Comparison of ENCODE assay signal across 24 cellular contexts in the genomic region with DNA sequence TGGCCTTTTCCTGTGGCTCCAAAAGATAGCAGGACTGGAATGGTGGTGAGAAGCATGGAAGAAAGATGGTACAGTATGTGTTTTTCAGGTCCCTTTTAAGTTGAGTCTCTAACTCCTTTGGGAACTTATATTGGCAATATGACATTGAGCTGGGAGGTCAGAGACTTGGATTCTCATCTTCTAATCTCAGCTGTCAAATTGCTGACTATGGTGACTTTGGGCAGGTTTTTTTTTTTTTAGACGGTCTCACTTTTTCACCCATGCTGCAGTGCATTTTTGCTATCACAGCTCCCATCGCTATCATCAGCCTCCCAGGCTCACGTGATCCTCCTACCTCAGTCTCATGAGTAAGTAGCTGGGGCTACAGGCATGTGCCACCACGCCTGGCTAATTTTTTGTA. TPM values are rescaled to one million over a fixed set of nuclear protein-coding genes. Genes with fewer than 3 reads are reported as not detected.
DNase-seq lines count a peak whose midpoint lies in the region; ATAC-seq, FAIRE-seq and TF ChIP-seq lines count a peak whose summit lies in the region.
"Had no signal": no experiment of that assay in that cellular context is flagged by ENCODE, and none has a peak within 500 bp of the region (broad histone marks: within the 10 kb centered on the region; RNA-seq: fewer than 3 reads in every experiment).

No MANE protein-coding gene starts in this region.

- H3K36me3 ChIP-seq in HepG2 (replicated peaks in 1 of 2; ENCODE audit: control insufficient read depth in 1 of 2, insufficient read depth in 2 of 2, low read length in 2 of 2) (peaks cover 28 to 91% of the 10 kb centered on the region in 2 experiments), right lobe of liver (peaks cover 4 to 95% (median 44%) of the 10 kb centered on the region in 4 donors), parathyroid adenoma (ENCODE audit: control insufficient read depth, insufficient read depth, low read length) (no peaks in the 10 kb centered on the region)

- H3K27me3 Mint-ChIP-seq in activated CD4-positive, alpha-beta T cell treated with anti-CD3 and anti-CD28 coated beads for 36 hours = no peaks in the 10 kb centered on the region
- H3K27me3 Mint-ChIP-seq: IgD-negative memory B cell had no signal

- H3K9me3 ChIP-seq in HepG2 (ENCODE audit: low read length) (no peaks in the 10 kb centered on the region), right lobe of liver (no peaks in the 10 kb centered on the region), parathyroid adenoma (ENCODE audit: control insufficient read depth, low read length) (no peaks in the 10 kb centered on the region)
- H3K9me3 ChIP-seq: BLaER1 had no signal

- intact Hi-C loops in activated CD4-positive, alpha-beta T cell treated with anti-CD3 and anti-CD28 coated beads for 36 hours (cut with DNase I, micrococcal nuclease) = no loop called here
- intact Hi-C loops in HepG2 (cut with micrococcal nuclease; ENCODE audit: unreplicated experiment) = no loop called here
- intact Hi-C loops in right lobe of liver (cut with DNase I) = loop anchor here in 1 of 2 donors (10.0 kb wide), 1 partner anchor 303 kb away; no protein-coding TSS in a partner anchor

- no peaks in the 10 kb centered on the region for H3K79me2 ChIP-seq in HepG2 (ENCODE audit: insufficient read depth, low read length)
- peaks cover 10% of the 10 kb centered on the region for H3K79me2 ChIP-seq in parathyroid adenoma

- BruUV-seq in HepG2 (replicated peaks; lab: Mats Ljungman, UMichigan) = no TSS peak

- in situ Hi-C loops in HepG2 (cut with HindIII; ENCODE audit: extremely low pct_ligation_motif_present, low pct_unique_long_range_greater_than_20kb) = no loop called here

- H3K27me3 ChIP-seq in HepG2 (ENCODE audit: control insufficient read depth in 1 of 2, insufficient read depth in 2 of 2, low read length in 2 of 2) = no peaks in the 10 kb centered on the region
- H3K27me3 ChIP-seq in right lobe of liver = no peaks in the 10 kb centered on the region
- H3K27me3 ChIP-seq in parathyroid adenoma (ENCODE audit: control insufficient read depth, insufficient read depth, low read length) = no peaks in the 10 kb centered on the region
- H3K27me3 ChIP-seq: BLaER1 had no signal

- H3K4me2 ChIP-seq in HepG2 (ENCODE audit: low read depth, low read length) (no peak overlapping the region), parathyroid adenoma (ENCODE audit: low read length) (no peak overlapping the region)
- H3K4me2 ChIP-seq: BLaER1, GM23338 had no signal

- H3K4me3 ChIP-seq in HepG2 (replicated peaks in 1 of 3; ENCODE audit: insufficient read depth in 1 of 3, low read depth in 2 of 3, low read length in 3 of 3) (no peak overlapping the region), right lobe of liver (no peak overlapping the region), parathyroid adenoma (ENCODE audit: low read depth, low read length) (no peak overlapping the region)
- H3K4me3 ChIP-seq: BLaER1, GM12878, GM23338 had no signal

- H3K4me1 ChIP-seq in HepG2 (ENCODE audit: insufficient read depth, low read length) (no peaks in the 10 kb centered on the region), right lobe of liver (no peaks in the 10 kb centered on the region), parathyroid adenoma (peaks cover 10% of the 10 kb centered on the region)
- H3K4me1 ChIP-seq: BLaER1 had no signal

- H3K27ac Mint-ChIP-seq in activated CD4-positive, alpha-beta T cell treated with anti-CD3 and anti-CD28 coated beads for 36 hours = peak overlapping the region; percentile 37
- H3K27ac Mint-ChIP-seq: CD8-positive, alpha-beta T cell; GM23338; IgD-negative memory B cell had no signal

- peaks cover 5% of the 10 kb centered on the region for H3K4me1 Mint-ChIP-seq in activated CD4-positive, alpha-beta T cell treated with anti-CD3 and anti-CD28 coated beads for 36 hours
- H3K4me1 Mint-ChIP-seq: CD14-positive monocyte, GM23338 had no signal

- no peaks in the 10 kb centered on the region for H3K9me3 Mint-ChIP-seq in activated CD4-positive, alpha-beta T cell treated with anti-CD3 and anti-CD28 coated beads for 36 hours (ENCODE audit: low read depth)
- H3K9me3 Mint-ChIP-seq: CD8-positive, alpha-beta T cell; GM23338 had no signal

- H3K27ac ChIP-seq in HepG2 (ENCODE audit: extremely low read length, insufficient read depth, low read length) = no peak overlapping the region
- no peak overlapping the region for H3K27ac ChIP-seq in right lobe of liver
- peak overlapping the region; percentile 34 for H3K27ac ChIP-seq in parathyroid adenoma
- H3K27ac ChIP-seq: 22Rv1, BLaER1, HL-60 had no signal

- DNase-seq in activated CD4-positive, alpha-beta T cell treated with anti-CD3 and anti-CD28 coated beads for 36 hours = no peak
- no peak for DNase-seq in activated CD4-positive, alpha-beta T cell treated with anti-CD3 and anti-CD28 coated beads for 1 hour
- DNase-seq in HepG2 (ENCODE audit: low spot score) (no peak), right lobe of liver (no peak), GM12892 (ENCODE audit: insufficient read length) (no peak), NCI-H524 treated with DMSO at 0.1 percent for 48 hours (lab: John Stamatoyannopoulos, UW) (no peak)
- DNase-seq: CD8-positive, alpha-beta T cell; COR-L47; DMS 273 treated with DMSO at 0.1 percent for 48 hours; DMS53; DND-41; EL; HCEC 1CT; KG1 had no signal

- WGBS in HepG2 (ENCODE audit: low lambda C conversion rate) = 100% methylated on average over 4 of the region's 4 CpGs
- WGBS in right lobe of liver (ENCODE audit: insufficient coverage, low coverage, low lambda C conversion rate, missing lambda C conversion rate) = 88% methylated on average over 4 of the region's 4 CpGs

- FAIRE-seq in HepG2 (lab: Jason Lieb, UNC) = no peak
- no peak for FAIRE-seq in GM12892 (lab: Jason Lieb, UNC)
- FAIRE-seq: GM12878, GM18507, H54 had no signal

- TF ChIP-seq POLR2A in HepG2 (IDR thresholded peaks at IDR 0.05; ENCODE audit: insufficient read depth in 1 of 2, low read depth in 2 of 2, low read length in 2 of 2) (no peak), right lobe of liver (IDR thresholded peaks at IDR 0.05) (no peak), GM12892 (IDR thresholded peaks at IDR 0.05; ENCODE audit: low read depth, low read length) (no peak)

- H4K20me1 ChIP-seq in HepG2 (ENCODE audit: insufficient read depth, low read length) = no peaks in the 10 kb centered on the region
- H4K20me1 ChIP-seq: BLaER1 had no signal

- ATAC-seq in activated CD4-positive, alpha-beta T cell treated with anti-CD3 and anti-CD28 coated beads for 36 hours = no peak
- ATAC-seq in HepG2 = no peak
- ATAC-seq in right lobe of liver = no peak
- ATAC-seq: CD8-positive, alpha-beta T cell; GM12878; GM23338 had no signal

- TF ChIP-seq RAD21 in HepG2 (CRISPR knock-in tag; IDR thresholded peaks at IDR 0.05) = no peak

- TF ChIP-seq CTCF in HepG2 (CRISPR knock-in tag; IDR thresholded peaks at IDR 0.05) = no peak
- TF ChIP-seq CTCF in right lobe of liver (IDR thresholded peaks at IDR 0.05) = no peak
- no peak for TF ChIP-seq CTCF in parathyroid adenoma (IDR thresholded peaks at IDR 0.05)

- H3K36me3 Mint-ChIP-seq in activated CD4-positive, alpha-beta T cell treated with anti-CD3 and anti-CD28 coated beads for 36 hours (ENCODE audit: low read depth) = peaks cover 65% of the 10 kb centered on the region

- H3K4me3 Mint-ChIP-seq in activated CD4-positive, alpha-beta T cell treated with anti-CD3 and anti-CD28 coated beads for 36 hours = no peak overlapping the region
- H3K4me3 Mint-ChIP-seq: CD14-positive monocyte; CD8-positive, alpha-beta T cell; GM23338; IgD-negative memory B cell had no signal

- POLR2A ChIA-PET in activated CD4-positive, alpha-beta T cell treated with anti-CD3 and anti-CD28 coated beads for 36 hours (lab: Charles Lee) = no interaction called here
- POLR2A ChIA-PET in HepG2 (lab: Yijun Ruan, JAX) = no interaction called here

- H3K9ac ChIP-seq in HepG2 (ENCODE audit: insufficient read depth, low read depth, low read length) (no peak overlapping the region), parathyroid adenoma (no peak overlapping the region)
- H3K9ac ChIP-seq: BLaER1 had no signal

- H2AFZ ChIP-seq in HepG2 (ENCODE audit: low read length) = no peak overlapping the region
- no peak overlapping the region for H2AFZ ChIP-seq in parathyroid adenoma
- H2AFZ ChIP-seq: GM23338 had no signal

- TF ChIP-seq EP300 in HepG2 (IDR thresholded peaks at IDR 0.05; ENCODE audit: low read depth in 2 of 2, low read length in 2 of 2) (no peak), HepG2 (CRISPR knock-in tag; IDR thresholded peaks at IDR 0.05; ENCODE audit: borderline replicate concordance) (no peak)

- CTCF ChIA-PET in activated CD4-positive, alpha-beta T cell treated with anti-CD3 and anti-CD28 coated beads for 36 hours (lab: Charles Lee) = interaction anchor here (0.6 to 5.4 kb wide), 4 partner anchors 8 to 204 kb away, joined by 3 to 50 read pairs (median 3); no protein-coding TSS in a partner anchor
- CTCF ChIA-PET in HepG2 (lab: Yijun Ruan, JAX; ENCODE audit: low intra/inter-chr PET ratio, low total read pairs) = no interaction called here

RNA-seq across cellular contexts. Expression of gene CDK5R1, which starts 15.1 kb away (rescaled TPM):
- 10 to 100 TPM; 15.3 to 15.4 TPM for total RNA-seq in activated CD4-positive, alpha-beta T cell treated with anti-CD3 and anti-CD28 coated beads for 36 hours
- total RNA-seq in HepG2 (2016; rRNA removed; fragmentation: Illumina TruSeq; extraction: Trizol) = 2.5 and 3.9 TPM in 2 replicates
- 0.71 TPM in 2 replicates for total RNA-seq in HepG2 (2016; cell fraction: cytosol; rRNA removed; fragmentation: Illumina TruSeq; extraction: Trizol; ENCODE audit: low read depth)
- 2.2 and 3.5 TPM in 2 replicates for total RNA-seq in HepG2 (2016; cell fraction: insoluble cytoplasmic fraction; rRNA removed; fragmentation: Illumina TruSeq; extraction: Trizol)
- total RNA-seq in HepG2 (2016; cell fraction: membrane; rRNA removed; fragmentation: Illumina TruSeq; extraction: Trizol) = 2.5 and 3.2 TPM in 2 replicates
- 4.4 and 5.2 TPM in 2 replicates for total RNA-seq in HepG2 (2016; cell fraction: nucleus; rRNA removed; fragmentation: Illumina TruSeq; extraction: Trizol)
- polyA plus RNA-seq in HepG2 (2011; rRNA removed) = 1.1 and 1.4 TPM in 2 replicates
- polyA plus RNA-seq in HepG2 (2011; cell fraction: cytosol; rRNA removed) = 1.0 and 1.1 TPM in 2 replicates
- 3.4 and 3.9 TPM in 2 replicates for polyA plus RNA-seq in HepG2 (2011; cell fraction: nucleus; rRNA removed)
- 2.0 and 2.1 TPM in 2 replicates for polyA plus RNA-seq in HepG2 (2012)
- polyA plus RNA-seq in HepG2 (2016; cell fraction: cytosol; fragmentation: Illumina TruSeq; extraction: Trizol; ENCODE audit: low read depth) = 0.42 and 0.75 TPM in 2 replicates
- polyA plus RNA-seq in HepG2 (2016; cell fraction: insoluble cytoplasmic fraction; fragmentation: Illumina TruSeq; extraction: Trizol; ENCODE audit: low read depth) = 2.5 and 3.0 TPM in 2 replicates
- polyA plus RNA-seq in HepG2 (2016; cell fraction: membrane; fragmentation: Illumina TruSeq; extraction: Trizol; ENCODE audit: low read depth) = 1.6 and 1.9 TPM in 2 replicates
- polyA plus RNA-seq in HepG2 (2016; cell fraction: nucleus; fragmentation: Illumina TruSeq; extraction: Trizol; ENCODE audit: insufficient read depth, low read depth) = 8.0 and 8.4 TPM in 2 replicates
- 0.37 and 4.7 TPM in 2 replicates for polyA minus RNA-seq in HepG2 (2011; rRNA and poly(A)+ RNA removed; ENCODE audit: low replicate concordance)
- 1.1 and 1.7 TPM in 2 replicates for polyA minus RNA-seq in HepG2 (2011; cell fraction: cytosol; rRNA and poly(A)+ RNA removed)
- 2.4 and 2.6 TPM in 2 replicates for polyA minus RNA-seq in HepG2 (2011; cell fraction: nucleus; rRNA and poly(A)+ RNA removed)
- total RNA-seq in right lobe of liver = under 1 TPM; 0.37 to 0.90 (median 0.48) TPM
- polyA plus RNA-seq in GM12892 (2012; ENCODE audit: missing spikeins) = 26.1 TPM

RNA-seq across cellular contexts. Expression of gene PSMD11, which starts 27.3 kb away (rescaled TPM):
- total RNA-seq in activated CD4-positive, alpha-beta T cell treated with anti-CD3 and anti-CD28 coated beads for 36 hours = 100 to 1,000 TPM; 109 to 135 TPM
- total RNA-seq in HepG2 (2016; rRNA removed; fragmentation: Illumina TruSeq; extraction: Trizol) = 152 and 233 TPM in 2 replicates
- total RNA-seq in HepG2 (2016; cell fraction: cytosol; rRNA removed; fragmentation: Illumina TruSeq; extraction: Trizol; ENCODE audit: low read depth) = 29.1 and 33.4 TPM in 2 replicates
- total RNA-seq in HepG2 (2016; cell fraction: insoluble cytoplasmic fraction; rRNA removed; fragmentation: Illumina TruSeq; extraction: Trizol) = 171 and 231 TPM in 2 replicates
- total RNA-seq in HepG2 (2016; cell fraction: membrane; rRNA removed; fragmentation: Illumina TruSeq; extraction: Trizol) = 55.8 and 64.2 TPM in 2 replicates
- total RNA-seq in HepG2 (2016; cell fraction: nucleus; rRNA removed; fragmentation: Illumina TruSeq; extraction: Trizol) = 97.0 and 99.3 TPM in 2 replicates
- polyA plus RNA-seq in HepG2 (2011; rRNA removed) = 64.2 and 69.8 TPM in 2 replicates
- 43.9 and 49.0 TPM in 2 replicates for polyA plus RNA-seq in HepG2 (2011; cell fraction: cytosol; rRNA removed)
- polyA plus RNA-seq in HepG2 (2011; cell fraction: nucleus; rRNA removed) = 28.9 and 39.9 TPM in 2 replicates
- polyA plus RNA-seq in HepG2 (2012) = 87.5 and 91.8 TPM in 2 replicates
- polyA plus RNA-seq in HepG2 (2016; cell fraction: cytosol; fragmentation: Illumina TruSeq; extraction: Trizol; ENCODE audit: low read depth) = 21.5 TPM in 2 replicates
- 239 and 241 TPM in 2 replicates for polyA plus RNA-seq in HepG2 (2016; cell fraction: insoluble cytoplasmic fraction; fragmentation: Illumina TruSeq; extraction: Trizol; ENCODE audit: low read depth)
- 30.8 and 34.3 TPM in 2 replicates for polyA plus RNA-seq in HepG2 (2016; cell fraction: membrane; fragmentation: Illumina TruSeq; extraction: Trizol; ENCODE audit: low read depth)
- 123 and 137 TPM in 2 replicates for polyA plus RNA-seq in HepG2 (2016; cell fraction: nucleus; fragmentation: Illumina TruSeq; extraction: Trizol; ENCODE audit: insufficient read depth, low read depth)
- polyA minus RNA-seq in HepG2 (2011; rRNA and poly(A)+ RNA removed; ENCODE audit: low replicate concordance) = 77.9 and 189 TPM in 2 replicates
- 61.4 and 62.0 TPM in 2 replicates for polyA minus RNA-seq in HepG2 (2011; cell fraction: cytosol; rRNA and poly(A)+ RNA removed)
- polyA minus RNA-seq in HepG2 (2011; cell fraction: nucleus; rRNA and poly(A)+ RNA removed) = 91.0 and 95.6 TPM in 2 replicates
- total RNA-seq in right lobe of liver = 10 to 100 TPM; 45.7 to 61.3 (median 51.6) TPM
- 93.5 TPM for polyA plus RNA-seq in GM12892 (2012; ENCODE audit: missing spikeins)
